22 cellular contexts compared by ENCODE assay signal in genomic region chr9:14293801-14294200, GRCh38. TPM values are rescaled to one million over a fixed set of nuclear protein-coding genes. Genes with fewer than 3 reads are reported as not detected.
DNase-seq lines count a peak whose midpoint lies in the region; ATAC-seq, FAIRE-seq and TF ChIP-seq lines count a peak whose summit lies in the region.
"Had no signal": no experiment of that assay in that cellular context is flagged by ENCODE, and none has a peak within 500 bp of the region (broad histone marks: within the 10 kb centered on the region; RNA-seq: fewer than 3 reads in every experiment).

No MANE protein-coding gene starts in this region.

- FAIRE-seq in D721Med (lab: Jason Lieb, UNC): peak; percentile 91
- FAIRE-seq: GM12892, GM18507 had no signal

- H2AFZ ChIP-seq in PC-3 (ENCODE audit: low read length): no peak overlapping the region
- H2AFZ ChIP-seq: GM23338, PC-9 had no signal

- H3K36me3 Mint-ChIP-seq in effector memory CD8-positive, alpha-beta T cell (ENCODE audit: insufficient read depth): no peaks in the 10 kb centered on the region
- H3K36me3 Mint-ChIP-seq: CD4-positive, alpha-beta memory T cell had no signal

- intact Hi-C loops in psoas muscle (cut with DNase I) (no loop called here), PC-3 (cut with micrococcal nuclease) (no loop called here)

- no peak for DNase-seq in D721Med (ENCODE audit: insufficient read length, low spot score)
- DNase-seq in fibroblast of the aortic adventitia (ENCODE audit: low read depth): peak; percentile 58
- DNase-seq in psoas muscle: no peak
- DNase-seq in effector memory CD8-positive, alpha-beta T cell: no peak
- no peak for DNase-seq in inferior parietal cortex (ENCODE audit: extremely low spot score)
- no peak for DNase-seq in PC-3
- DNase-seq: CD4-positive, alpha-beta memory T cell; DMS79; HCEC 1CT; KBM-7; NCI-H1417 treated with DMSO at 0.1 percent for 48 hours; NCI-H1930; NCI-H226; PC-9; SIG-M5 had no signal

- WGBS in psoas muscle, 3 donors: 31 to 62% (median 38%) methylated on average over 3 of the region's 3 CpGs

- peaks cover 59% of the 10 kb centered on the region for H3K4me1 ChIP-seq in psoas muscle
- no peaks in the 10 kb centered on the region for H3K4me1 ChIP-seq in PC-3 (ENCODE audit: insufficient read depth, low read length)
- H3K4me1 ChIP-seq: BLaER1 had no signal

- H3K9me3 Mint-ChIP-seq in effector memory CD8-positive, alpha-beta T cell: no peaks in the 10 kb centered on the region
- H3K9me3 Mint-ChIP-seq: GM23338 had no signal

- no peaks in the 10 kb centered on the region for H3K27me3 ChIP-seq in psoas muscle (ENCODE audit: insufficient read depth in 3 of 3, low read length in 2 of 3)
- no peaks in the 10 kb centered on the region for H3K27me3 ChIP-seq in PC-3 (ENCODE audit: low read length)
- H3K27me3 ChIP-seq: BLaER1 had no signal

- POLR2A ChIA-PET in PC-3 (lab: Charles Lee; ENCODE audit: unreplicated experiment): no interaction called here

- H3K4me1 Mint-ChIP-seq in effector memory CD8-positive, alpha-beta T cell (ENCODE audit: low read depth in 2 of 2): no peaks in the 10 kb centered on the region
- H3K4me1 Mint-ChIP-seq: CD4-positive, alpha-beta memory T cell had no signal

- no peak overlapping the region for H3K27ac Mint-ChIP-seq in effector memory CD8-positive, alpha-beta T cell
- H3K27ac Mint-ChIP-seq: CD4-positive, alpha-beta memory T cell; GM23338 had no signal

- H3K4me3 Mint-ChIP-seq in effector memory CD8-positive, alpha-beta T cell: no peak overlapping the region
- H3K4me3 Mint-ChIP-seq: CD4-positive, alpha-beta memory T cell; GM23338 had no signal

- no peaks in the 10 kb centered on the region for H4K20me1 ChIP-seq in PC-3 (ENCODE audit: low read length)
- H4K20me1 ChIP-seq: BLaER1 had no signal

- H3K9me3 ChIP-seq in psoas muscle (no peaks in the 10 kb centered on the region), PC-3 (ENCODE audit: low read length) (no peaks in the 10 kb centered on the region)
- H3K9me3 ChIP-seq: BLaER1 had no signal

- no peak for TF ChIP-seq CTCF in D721Med (IDR thresholded peaks at IDR 0.05; ENCODE audit: insufficient read depth, missing control alignments)
- no peak for TF ChIP-seq CTCF in VCaP (conservative IDR thresholded peaks at IDR 0.05)
- TF ChIP-seq CTCF in fibroblast of the aortic adventitia (IDR thresholded peaks at IDR 0.05; ENCODE audit: insufficient read depth, low read length): no peak
- TF ChIP-seq CTCF in psoas muscle (IDR thresholded peaks at IDR 0.05): no peak
- TF ChIP-seq CTCF in PC-3 (conservative IDR thresholded peaks at IDR 0.05; ENCODE audit: low read depth, low read length): no peak

- H3K9me2 ChIP-seq in PC-3 (replicated peaks; ENCODE audit: low read length): no peaks in the 10 kb centered on the region

- BruUV-seq in PC-3 (replicated peaks; lab: Mats Ljungman, UMichigan): no TSS peak

- no peak overlapping the region for H3K4me2 ChIP-seq in PC-3 (ENCODE audit: low read length)
- H3K4me2 ChIP-seq: BLaER1, GM23338, PC-9 had no signal

- peaks cover 25 to 33% of the 10 kb centered on the region in 2 donors for H3K27me3 Mint-ChIP-seq in effector memory CD8-positive, alpha-beta T cell

- no peaks in the 10 kb centered on the region for H3K36me3 ChIP-seq in psoas muscle (ENCODE audit: insufficient read depth in 1 of 2, low read depth in 1 of 2)
- H3K36me3 ChIP-seq in PC-3 (ENCODE audit: low read depth, low read length): no peaks in the 10 kb centered on the region
- H3K36me3 ChIP-seq: BLaER1 had no signal

- H3K9ac ChIP-seq in PC-3 (ENCODE audit: low read length): no peak overlapping the region
- H3K9ac ChIP-seq: BLaER1 had no signal

- H3F3A ChIP-seq in PC-3 (ENCODE audit: low read length, unreplicated experiment): no peaks in the 10 kb centered on the region

- H3K27ac ChIP-seq in VCaP: peak overlapping the region; percentile 57
- peak overlapping the region; percentile 47 for H3K27ac ChIP-seq in psoas muscle
- H3K27ac ChIP-seq in PC-3 (ENCODE audit: low read length): no peak overlapping the region
- H3K27ac ChIP-seq: BLaER1, PC-9, RWPE1 had no signal

- peaks cover 94% of the 10 kb centered on the region for H3K79me2 ChIP-seq in PC-3 (ENCODE audit: low read length)

- CTCF ChIA-PET in PC-3 (lab: Charles Lee): no interaction called here

- no peak overlapping the region for H3K4me3 ChIP-seq in fibroblast of the aortic adventitia (ENCODE audit: low read depth, low read length)
- H3K4me3 ChIP-seq in psoas muscle: no peak overlapping the region
- H3K4me3 ChIP-seq in PC-3 (ENCODE audit: low read length): no peak overlapping the region
- H3K4me3 ChIP-seq: BLaER1, GM23338, PC-9 had no signal

- no peak for ATAC-seq in psoas muscle
- no peak for ATAC-seq in effector memory CD8-positive, alpha-beta T cell (replicated peaks)
- ATAC-seq in PC-3: no peak
- no peak for ATAC-seq in HG02678 (IDR thresholded peaks at IDR 0.05; ENCODE audit: unreplicated experiment)
- ATAC-seq: GM23338 had no signal

RNA-seq across cellular contexts. Expression of gene NFIB, which starts 20.1 kb away (rescaled TPM):
- total RNA-seq in fibroblast of the aortic adventitia (ENCODE audit: low replicate concordance) (107 and 111 TPM in 2 replicates), psoas muscle (10 to 100 TPM; 35.0 to 65.1 (median 47.3) TPM), PC-3 (2014; rRNA removed) (18.6 and 25.3 TPM in 2 replicates)
- polyA plus RNA-seq in psoas muscle: 10 to 100 TPM in 1 of 3 donors, 1 to 10 TPM in 2; 5.8 to 17.1 (median 6.1) TPM
- total RNA-seq: CD4-positive, alpha-beta memory T cell had no signal
- polyA plus RNA-seq: CD4-positive, alpha-beta memory T cell had no signal
